ENCODE assay signal across 8 cellular contexts in the genomic region with DNA sequence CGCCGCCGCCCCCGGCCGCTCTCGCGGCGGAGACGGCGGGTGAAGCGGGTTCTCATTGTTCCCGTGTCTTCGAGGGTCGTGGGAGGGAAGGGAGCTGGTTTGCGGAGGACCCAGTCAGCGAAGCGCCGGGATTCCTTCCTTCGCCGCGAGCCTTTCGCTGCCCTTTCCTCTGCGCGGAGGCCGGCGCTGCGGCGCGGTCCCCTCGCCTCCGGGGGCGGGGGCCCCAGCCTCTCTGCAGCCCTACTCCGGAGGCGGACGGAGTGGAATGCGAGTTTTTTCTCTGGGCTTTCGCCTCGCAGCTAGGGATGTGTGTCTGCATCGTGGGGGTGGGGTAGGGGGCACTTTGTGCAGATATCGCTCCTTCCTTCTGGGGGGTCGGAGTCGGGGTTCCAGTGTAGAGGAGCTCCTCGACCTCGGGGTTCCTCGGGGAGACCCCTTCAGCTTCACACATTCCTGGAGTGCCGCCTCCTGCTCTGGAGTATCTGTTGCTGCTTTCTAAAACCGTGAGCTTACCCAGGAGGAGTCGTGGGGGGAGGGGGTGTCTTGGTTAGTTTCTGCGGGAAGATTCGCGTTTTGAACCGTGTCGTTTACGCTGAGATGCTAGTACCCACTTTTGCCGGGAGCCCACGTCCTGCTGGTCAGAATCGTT. TPM values are rescaled to one million over a fixed set of nuclear protein-coding genes. Genes with fewer than 3 reads are reported as not detected.
DNase-seq lines count a peak whose midpoint lies in the region; ATAC-seq and TF ChIP-seq lines count a peak whose summit lies in the region.

No MANE protein-coding gene starts in this region.

- no peak for TF ChIP-seq CTCF in HFF-Myc (IDR thresholded peaks at IDR 0.05; ENCODE audit: low read depth, low read length, missing control alignments)
- TF ChIP-seq CTCF in activated CD8-positive, alpha-beta T cell treated with anti-CD3 and anti-CD28 coated beads for 36 hours (IDR thresholded peaks at IDR 0.05), result no peak
- no peak for TF ChIP-seq CTCF in esophagus muscularis mucosa (IDR thresholded peaks at IDR 0.05)
- TF ChIP-seq CTCF in tibial nerve (IDR thresholded peaks at IDR 0.05), result no peak

- peak overlapping the region; percentile 81 for H3K4me3 ChIP-seq in HFF-Myc (replicated peaks; ENCODE audit: low read depth, low read length)
- peak overlapping the region; percentile 89 to 98 (median 94) for H3K4me3 ChIP-seq in esophagus muscularis mucosa
- peak overlapping the region; percentile 67 to 96 (median 84) for H3K4me3 ChIP-seq in tibial nerve

- DNase-seq in NCI-H2196 (lab: John Stamatoyannopoulos, UW; ENCODE audit: unreplicated experiment) (peak; percentile 18), NCI-H2196 treated with DMSO at 0.1 percent for 48 hours (lab: John Stamatoyannopoulos, UW; ENCODE audit: unreplicated experiment) (no peak), HFF-Myc (ENCODE audit: extremely low read depth, low read depth) (no peak), NCI-H1105 treated with DMSO at 0.1 percent for 48 hours (lab: John Stamatoyannopoulos, UW) (peak; percentile 35), esophagus muscularis mucosa (ENCODE audit: extremely low spot score) (no peak), tibial nerve (ENCODE audit: low spot score in 2 of 2) (no peak)
- peak; percentile 52 for DNase-seq in activated CD8-positive, alpha-beta T cell treated with anti-CD3 and anti-CD28 coated beads for 36 hours
- DNase-seq in naive thymus-derived CD8-positive, alpha-beta T cell, result peak in 6 of 10 donors; percentile 12 to 32 (median 24)

- H3K4me1 ChIP-seq in esophagus muscularis mucosa, result peaks cover 18 to 41% (median 23%) of the 10 kb centered on the region in 4 donors
- peaks cover 0 to 37% (median 13%) of the 10 kb centered on the region in 4 donors for H3K4me1 ChIP-seq in tibial nerve

- WGBS in esophagus muscularis mucosa, result under 1% methylated on average over 26 of the region's 57 CpGs
- WGBS in tibial nerve, 2 donors, result 1 to 2% methylated on average over 34 to 38 of the region's 57 CpGs

- peak; percentile 45 for ATAC-seq in activated CD8-positive, alpha-beta T cell treated with anti-CD3 and anti-CD28 coated beads for 36 hours
- peak; percentile 10 to 35 for ATAC-seq in naive thymus-derived CD8-positive, alpha-beta T cell

- TF ChIP-seq EP300 in esophagus muscularis mucosa (IDR thresholded peaks at IDR 0.05), result no peak
- no peak for TF ChIP-seq EP300 in tibial nerve (IDR thresholded peaks at IDR 0.05)

- no peaks in the 10 kb centered on the region for H3K9me3 ChIP-seq in esophagus muscularis mucosa
- no peaks in the 10 kb centered on the region for H3K9me3 ChIP-seq in tibial nerve

- peaks cover 36% of the 10 kb centered on the region for H3K4me1 Mint-ChIP-seq in activated CD8-positive, alpha-beta T cell treated with anti-CD3 and anti-CD28 coated beads for 36 hours (ENCODE audit: low read depth)
- H3K4me1 Mint-ChIP-seq in naive thymus-derived CD8-positive, alpha-beta T cell, result peaks cover 30 to 57% (median 54%) of the 10 kb centered on the region in 4 donors

- no peaks in the 10 kb centered on the region for H3K27me3 Mint-ChIP-seq in activated CD8-positive, alpha-beta T cell treated with anti-CD3 and anti-CD28 coated beads for 36 hours
- no peaks in the 10 kb centered on the region for H3K27me3 Mint-ChIP-seq in naive thymus-derived CD8-positive, alpha-beta T cell

- TF ChIP-seq POLR2A in esophagus muscularis mucosa (IDR thresholded peaks at IDR 0.05; ENCODE audit: low read depth) (no peak), tibial nerve (IDR thresholded peaks at IDR 0.05) (no peak)

- POLR2A ChIA-PET in activated CD8-positive, alpha-beta T cell treated with anti-CD3 and anti-CD28 coated beads for 36 hours (lab: Charles Lee), result interaction anchor here (0.6 to 1.5 kb wide), 7 partner anchors 11 to 179 kb away, joined by 3 to 8 read pairs (median 3); no protein-coding TSS in a partner anchor
- POLR2A ChIA-PET in naive thymus-derived CD8-positive, alpha-beta T cell (lab: Charles Lee), result interaction anchor here (0.6 to 4.2 kb wide), 10 partner anchors 29 to 1568 kb away, joined by 3 to 25 read pairs (median 4); a partner anchor contains a TSS

- H3K4me3 Mint-ChIP-seq in activated CD8-positive, alpha-beta T cell treated with anti-CD3 and anti-CD28 coated beads for 36 hours, result peak overlapping the region; percentile 97
- peak overlapping the region; percentile 87 to 97 (median 94) for H3K4me3 Mint-ChIP-seq in naive thymus-derived CD8-positive, alpha-beta T cell

- H3K27ac Mint-ChIP-seq in activated CD8-positive, alpha-beta T cell treated with anti-CD3 and anti-CD28 coated beads for 36 hours, result peak overlapping the region; percentile 92
- H3K27ac Mint-ChIP-seq in naive thymus-derived CD8-positive, alpha-beta T cell, result peak overlapping the region; percentile 81 to 94 (median 89)

- CTCF ChIA-PET in activated CD8-positive, alpha-beta T cell treated with anti-CD3 and anti-CD28 coated beads for 36 hours (lab: Charles Lee), result interaction anchor here (0.6 to 3.1 kb wide), 9 partner anchors 10 to 124 kb away, joined by 3 to 20 read pairs (median 4); a partner anchor contains a TSS

- peak overlapping the region; percentile 88 to 95 (median 94) for H3K27ac ChIP-seq in esophagus muscularis mucosa (replicated peaks in 1 of 4)
- peak overlapping the region; percentile 75 to 93 (median 88) for H3K27ac ChIP-seq in tibial nerve

- intact Hi-C loops in activated CD8-positive, alpha-beta T cell treated with anti-CD3 and anti-CD28 coated beads for 36 hours (cut with micrococcal nuclease), result loop anchor here (10.0 kb wide), 1 partner anchor 109 kb away; a partner anchor contains a TSS
- intact Hi-C loops in esophagus muscularis mucosa (cut with DNase I), result no loop called here

- no peaks in the 10 kb centered on the region for H3K27me3 ChIP-seq in esophagus muscularis mucosa
- H3K27me3 ChIP-seq in tibial nerve, result no peaks in the 10 kb centered on the region

- no peaks in the 10 kb centered on the region for H3K9me3 Mint-ChIP-seq in activated CD8-positive, alpha-beta T cell treated with anti-CD3 and anti-CD28 coated beads for 36 hours
- H3K9me3 Mint-ChIP-seq in naive thymus-derived CD8-positive, alpha-beta T cell, result no peaks in the 10 kb centered on the region

- H3K36me3 ChIP-seq in esophagus muscularis mucosa, result no peaks in the 10 kb centered on the region
- H3K36me3 ChIP-seq in tibial nerve, result no peaks in the 10 kb centered on the region

- no peaks in the 10 kb centered on the region for H3K36me3 Mint-ChIP-seq in activated CD8-positive, alpha-beta T cell treated with anti-CD3 and anti-CD28 coated beads for 36 hours (ENCODE audit: low read depth)
- H3K36me3 Mint-ChIP-seq in naive thymus-derived CD8-positive, alpha-beta T cell, result peaks cover 0 to 3% (median 0%) of the 10 kb centered on the region in 3 donors

RNA-seq across cellular contexts. Expression of a gene that starts 0.6 kb away (rescaled TPM):
- 10 to 100 TPM; 21.4 to 24.3 TPM for total RNA-seq in activated CD8-positive, alpha-beta T cell treated with anti-CD3 and anti-CD28 coated beads for 36 hours
- total RNA-seq in esophagus muscularis mucosa (10 to 100 TPM in 3 of 4 donors, 1 to 10 TPM in 1; 9.1 to 14.0 (median 12.9) TPM), tibial nerve (10 to 100 TPM; 11.1 to 18.9 (median 15.3) TPM)
- 10 to 100 TPM; 28.2 to 32.3 TPM for total RNA-seq in naive thymus-derived CD8-positive, alpha-beta T cell
- polyA plus RNA-seq in naive thymus-derived CD8-positive, alpha-beta T cell, result 10 to 100 TPM; 18.5 to 32.6 (median 22.3) TPM

Comparison
In these comparisons a context has a peak if more than half of its experiments do, and no peak if none do; other contexts are left out.
1. DNase-seq: peak in NCI-H2196 (single experiment), NCI-H1105 treated with DMSO at 0.1 percent for 48 hours (single experiment), activated CD8-positive, alpha-beta T cell treated with anti-CD3 and anti-CD28 coated beads for 36 hours (single experiment) and naive thymus-derived CD8-positive, alpha-beta T cell (6 of 10); none in NCI-H2196 treated with DMSO at 0.1 percent for 48 hours (single experiment), HFF-Myc (single experiment), esophagus muscularis mucosa (single experiment) and tibial nerve (0 of 2).
2. Peak in every context shown above with its lines, with median percentiles within 50 percentile points of each other: H3K4me3 ChIP-seq.